ENCODE assay signal across 38 cellular contexts in genomic region chr5:159290741-159291140, GRCh38. TPM values are rescaled to one million over a fixed set of nuclear protein-coding genes. Genes with fewer than 3 reads are reported as not detected.
A peak's percentile ranks its signal among the peaks of the same experiment; 100 is the strongest.
DNase-seq lines count a peak whose midpoint lies in the region; ATAC-seq and TF ChIP-seq lines count a peak whose summit lies in the region.
"Had no signal": no experiment of that assay in that cellular context is flagged by ENCODE, and none has a peak within 500 bp of the region (broad histone marks: within the 10 kb centered on the region; RNA-seq: fewer than 3 reads in every experiment).

No MANE protein-coding gene starts in this region.

- TF ChIP-seq POLR2A in IMR-90 (IDR thresholded peaks at IDR 0.05; ENCODE audit: low read depth, low read length), result no peak
- TF ChIP-seq POLR2A in gastrocnemius medialis (IDR thresholded peaks at IDR 0.05), result no peak

- TF ChIP-seq CTCF in IMR-90 (conservative IDR thresholded peaks at IDR 0.05; ENCODE audit: low read depth, low read length) (no peak), gastrocnemius medialis (IDR thresholded peaks at IDR 0.05 in 4 of 5, conservative IDR thresholded peaks at IDR 0.05 in 1 of 5) (no peak)

- H3K4ac ChIP-seq in IMR-90 (ENCODE audit: low read depth, low read length), result no peak overlapping the region

- H3K27me3 ChIP-seq in IMR-90 (ENCODE audit: control insufficient read depth, insufficient read depth, low read length), result no peaks in the 10 kb centered on the region
- no peaks in the 10 kb centered on the region for H3K27me3 ChIP-seq in gastrocnemius medialis
- H3K27me3 ChIP-seq: esophagus squamous epithelium, gastroesophageal sphincter, MG63, ovary, SJSA1, suprapubic skin, upper lobe of right lung had no signal

- no TSS peak for BruUV-seq in IMR-90 (replicated peaks; lab: Mats Ljungman, UMichigan)

- no peak overlapping the region for H3K9ac ChIP-seq in IMR-90 (ENCODE audit: low read depth, low read length)

- no peak overlapping the region for H3K4me3 ChIP-seq in IMR-90 (ENCODE audit: insufficient read depth, low read depth, low read length)
- no peak overlapping the region for H3K4me3 ChIP-seq in gastrocnemius medialis
- H3K4me3 ChIP-seq: esophagus squamous epithelium, gastroesophageal sphincter, MG63, mucosa of descending colon, ovary, SJSA1, suprapubic skin, upper lobe of right lung had no signal

- no peak overlapping the region for H3K18ac ChIP-seq in IMR-90 (ENCODE audit: low read depth, low read length)

- H3K56ac ChIP-seq in IMR-90 (ENCODE audit: extremely low read depth, insufficient read depth, low read length), result no peak overlapping the region

- no peaks in the 10 kb centered on the region for H3K9me3 Mint-ChIP-seq in activated T-helper 17 cell treated with anti-CD3 and anti-CD28 coated beads, Interleukin-2, amount 50 U/mL, for 72 hours
- H3K9me3 Mint-ChIP-seq: activated naive CD8-positive, alpha-beta T cell treated with anti-CD3 and anti-CD28 coated beads for 36 hours; central memory CD8-positive, alpha-beta T cell; stimulated activated memory B cell treated with anti-CD40 and anti-IgM and Interleukin-4, amounts not matched to agents 10 μg/mL and 1 μg/mL and 100 μg/mL, for 72 hours; T-cell had no signal

- H2AK5ac ChIP-seq in IMR-90 (ENCODE audit: low read depth, low read length), result no peak overlapping the region

- CTCF ChIA-PET in IMR-90 (lab: Yijun Ruan, JAX), result interaction anchor here (1.3 kb wide), 1 partner anchor 27 kb away, joined by 6 read pairs; no protein-coding TSS in a partner anchor

- no peak for TF ChIP-seq RAD21 in IMR-90 (IDR thresholded peaks at IDR 0.05; ENCODE audit: low read length)

- no peaks in the 10 kb centered on the region for H3K27me3 Mint-ChIP-seq in activated T-helper 17 cell treated with anti-CD3 and anti-CD28 coated beads, Interleukin-2, amount 50 U/mL, for 72 hours
- H3K27me3 Mint-ChIP-seq: activated naive CD8-positive, alpha-beta T cell treated with anti-CD3 and anti-CD28 coated beads for 36 hours; central memory CD8-positive, alpha-beta T cell; stimulated activated memory B cell treated with anti-CD40 and anti-IgM and Interleukin-4, amounts not matched to agents 10 μg/mL and 1 μg/mL and 100 μg/mL, for 72 hours had no signal

- peak overlapping the region; percentile 48 for H3K27ac Mint-ChIP-seq in activated T-helper 17 cell treated with anti-CD3 and anti-CD28 coated beads, Interleukin-2, amount 50 U/mL, for 72 hours
- H3K27ac Mint-ChIP-seq: activated CD4-positive, alpha-beta T cell treated with anti-CD3 and anti-CD28 coated beads, Interleukin-2, amount 10 ng/mL, durations not matched to agents 24 days and 14 days; activated naive CD8-positive, alpha-beta T cell treated with anti-CD3 and anti-CD28 coated beads for 36 hours; nephron progenitor cell; stimulated activated memory B cell treated with anti-CD40 and anti-IgM and Interleukin-4, amounts not matched to agents 10 μg/mL and 1 μg/mL and 100 μg/mL, for 72 hours; T-cell had no signal

- no peak overlapping the region for H3K14ac ChIP-seq in IMR-90 (replicated peaks; ENCODE audit: low read depth, low read length)

- H3K9me1 ChIP-seq in IMR-90 (ENCODE audit: insufficient read depth, low read length), result no peaks in the 10 kb centered on the region

- dilution Hi-C loops in IMR-90 (cut with HindIII; ENCODE audit: low sequenced_read_pairs, unreplicated experiment), result no loop called here

- no peak overlapping the region for H2BK20ac ChIP-seq in IMR-90 (ENCODE audit: low read depth, low read length)

- no peak overlapping the region for H3K4me2 ChIP-seq in IMR-90 (ENCODE audit: low read depth, low read length)

- no peak overlapping the region for H3K27ac ChIP-seq in IMR-90 (ENCODE audit: insufficient read depth, low read length)
- H3K27ac ChIP-seq in gastrocnemius medialis, result no peak overlapping the region
- H3K27ac ChIP-seq: esophagus squamous epithelium, gastroesophageal sphincter, ovary, SJSA1, suprapubic skin, upper lobe of right lung, WERI-Rb-1 had no signal

- H3K23ac ChIP-seq in IMR-90 (ENCODE audit: low read depth, low read length), result no peak overlapping the region

- no peak overlapping the region for H2BK5ac ChIP-seq in IMR-90 (ENCODE audit: low read depth, low read length, poor library complexity, severe bottlenecking)

- POLR2A ChIA-PET in IMR-90 (lab: Charles Lee; ENCODE audit: unreplicated experiment), result no interaction called here

- H3K9me3 ChIP-seq in IMR-90 (ENCODE audit: control insufficient read depth, insufficient read depth, low read length), result no peaks in the 10 kb centered on the region
- no peaks in the 10 kb centered on the region for H3K9me3 ChIP-seq in gastrocnemius medialis
- H3K9me3 ChIP-seq: esophagus squamous epithelium, gastroesophageal sphincter, MG63, mucosa of descending colon, ovary, SJSA1, suprapubic skin, upper lobe of right lung had no signal

- DNase-seq in A172 (ENCODE audit: low spot score) (peak; percentile 16), IMR-90 (peak; percentile 19), foreskin melanocyte (peak; percentile 24), kidney glomerular epithelial cell (lab: John Stamatoyannopoulos, UW) (no peak), gastrocnemius medialis (no peak), NCI-H2029 (lab: John Stamatoyannopoulos, UW) (no peak)
- DNase-seq: activated CD4-positive, alpha-beta T cell treated with anti-CD3 and anti-CD28 coated beads, Interleukin-2, amount 10 ng/mL, durations not matched to agents 24 days and 14 days; activated gamma-delta T cell; activated naive CD8-positive, alpha-beta T cell treated with anti-CD3 and anti-CD28 coated beads for 36 hours; activated T-cell treated with anti-CD3 and anti-CD28 coated beads, Interleukin-2, amount 50 U/mL, for 1 hour; aorta; Calu3; DMS79; esophagus squamous epithelium; GOT3; KBM-7; left cardiac atrium; MG63; mucosa of descending colon; NCI-H1105; NCI-H187; NCI-H69; nephron progenitor cell; ovary; T-cell; upper lobe of right lung; WERI-Rb-1 had no signal

- H4K20me1 ChIP-seq in IMR-90 (ENCODE audit: insufficient read depth, low read length), result no peaks in the 10 kb centered on the region

- no peak overlapping the region for H4K91ac ChIP-seq in IMR-90 (ENCODE audit: insufficient read depth, low read depth, low read length)

- H4K5ac ChIP-seq in IMR-90 (ENCODE audit: low read depth, low read length), result no peak overlapping the region

- no peak overlapping the region for H2BK120ac ChIP-seq in IMR-90 (ENCODE audit: low read depth, low read length)

- no peak overlapping the region for H2BK15ac ChIP-seq in IMR-90 (ENCODE audit: low read depth, low read length)

- intact Hi-C loops in IMR-90 (cut with micrococcal nuclease), result no loop called here
- intact Hi-C loops in gastrocnemius medialis (cut with DNase I; ENCODE audit: low total_unique reads), result no loop called here

- no peaks in the 10 kb centered on the region for H3K36me3 Mint-ChIP-seq in activated T-helper 17 cell treated with anti-CD3 and anti-CD28 coated beads, Interleukin-2, amount 50 U/mL, for 72 hours (ENCODE audit: low read depth)

- WGBS in IMR-90 (ENCODE audit: extremely low coverage in 2 of 2, insufficient read length in 1 of 2), 2 experiments, result no CpG with 5 or more reads among the region's 4 CpGs

- no peak overlapping the region for H3K4me3 Mint-ChIP-seq in activated T-helper 17 cell treated with anti-CD3 and anti-CD28 coated beads, Interleukin-2, amount 50 U/mL, for 72 hours
- H3K4me3 Mint-ChIP-seq: activated CD4-positive, alpha-beta T cell treated with anti-CD3 and anti-CD28 coated beads, Interleukin-2, amount 10 ng/mL, durations not matched to agents 24 days and 14 days; activated naive CD8-positive, alpha-beta T cell treated with anti-CD3 and anti-CD28 coated beads for 36 hours; central memory CD8-positive, alpha-beta T cell; nephron progenitor cell; stimulated activated memory B cell treated with anti-CD40 and anti-IgM and Interleukin-4, amounts not matched to agents 10 μg/mL and 1 μg/mL and 100 μg/mL, for 72 hours; T-cell had no signal

- no peaks in the 10 kb centered on the region for H3K4me1 Mint-ChIP-seq in activated T-helper 17 cell treated with anti-CD3 and anti-CD28 coated beads, Interleukin-2, amount 50 U/mL, for 72 hours
- H3K4me1 Mint-ChIP-seq: activated CD4-positive, alpha-beta T cell treated with anti-CD3 and anti-CD28 coated beads, Interleukin-2, amount 10 ng/mL, durations not matched to agents 24 days and 14 days; activated naive CD8-positive, alpha-beta T cell treated with anti-CD3 and anti-CD28 coated beads for 36 hours; central memory CD8-positive, alpha-beta T cell; nephron progenitor cell; stimulated activated memory B cell treated with anti-CD40 and anti-IgM and Interleukin-4, amounts not matched to agents 10 μg/mL and 1 μg/mL and 100 μg/mL, for 72 hours; T-cell had no signal

- no peak overlapping the region for H2AFZ ChIP-seq in IMR-90 (replicated peaks; ENCODE audit: low read length, poor library complexity)

- H3K36me3 ChIP-seq in IMR-90 (ENCODE audit: control insufficient read depth, insufficient read depth, low read length), result no peaks in the 10 kb centered on the region
- no peaks in the 10 kb centered on the region for H3K36me3 ChIP-seq in gastrocnemius medialis
- H3K36me3 ChIP-seq: MG63, ovary, SJSA1, suprapubic skin, WERI-Rb-1 had no signal

- no peaks in the 10 kb centered on the region for H3K4me1 ChIP-seq in IMR-90 (ENCODE audit: control insufficient read depth, insufficient read depth, low read length)
- H3K4me1 ChIP-seq in gastrocnemius medialis, result no peaks in the 10 kb centered on the region
- H3K4me1 ChIP-seq: esophagus squamous epithelium, gastroesophageal sphincter, suprapubic skin, upper lobe of right lung had no signal

- H3K79me1 ChIP-seq in IMR-90 (ENCODE audit: low read depth in 1 of 2, low read length in 2 of 2), result no peaks in the 10 kb centered on the region

- H2AK9ac ChIP-seq in IMR-90 (replicated peaks; ENCODE audit: low read depth, low read length, poor library complexity), result no peak overlapping the region

- in situ Hi-C loops in IMR-90 (cut with MboI; ENCODE audit: low sequenced_read_pairs) (no loop called here), gastrocnemius medialis (cut with MboI; ENCODE audit: low sequenced_read_pairs in 4 of 4) (loop anchor here in 2 of 4 donors (25.0 kb wide), 1 partner anchor 697 kb away; no protein-coding TSS in a partner anchor)

- ATAC-seq in IMR-90 (ENCODE audit: low read depth) (no peak), GM18870 (IDR thresholded peaks at IDR 0.05; ENCODE audit: unreplicated experiment) (no peak), gastrocnemius medialis (no peak)
- ATAC-seq in activated T-helper 17 cell treated with anti-CD3 and anti-CD28 coated beads, Interleukin-2, amount 50 U/mL, for 72 hours (replicated peaks), result no peak
- ATAC-seq: gastroesophageal sphincter; left cardiac atrium; mucosa of descending colon; stimulated activated memory B cell treated with anti-CD40 and anti-IgM and Interleukin-4, amounts not matched to agents 10 μg/mL and 1 μg/mL and 100 μg/mL, for 72 hours; T-cell; upper lobe of right lung had no signal

- H4K8ac ChIP-seq in IMR-90 (ENCODE audit: low read depth in 2 of 2, low read length in 2 of 2), result no peak overlapping the region

RNA-seq across cellular contexts. Expression of gene UBLCP1, which starts 27.7 kb away (rescaled TPM):
- 51.5 and 59.8 TPM in 2 replicates for total RNA-seq in A172 (2014; rRNA removed; shearing (Covaris generic))
- total RNA-seq in IMR-90 (2012; rRNA removed) (11.7 and 23.1 TPM in 2 replicates), gastrocnemius medialis (10 to 100 TPM; 11.1 to 16.0 (median 14.3) TPM)
- 13.0 and 17.5 TPM in 2 replicates for polyA plus RNA-seq in IMR-90 (2012; rRNA removed)
- 1.4 and 5.3 TPM in 2 replicates for polyA plus RNA-seq in IMR-90 (2012; cell fraction: cytosol; rRNA removed)
- polyA plus RNA-seq in IMR-90 (2012; cell fraction: nucleus; rRNA removed; ENCODE audit: low replicate concordance), result 0.42 and 5.4 TPM in 2 replicates
- total RNA-seq in activated T-helper 17 cell treated with anti-CD3 and anti-CD28 coated beads, Interleukin-2, amount 50 U/mL, for 72 hours, result 10 to 100 TPM; 13.4 to 24.7 TPM

RNA-seq across cellular contexts. Expression of gene IL12B, which starts 39.5 kb away (rescaled TPM):
- not detected in 2 replicates for total RNA-seq in A172 (2014; rRNA removed; shearing (Covaris generic))
- total RNA-seq in IMR-90 (2012; rRNA removed) (under 0.01 TPM in 1 of 2 replicates, not detected in the other), gastrocnemius medialis (not detected)
- polyA plus RNA-seq in IMR-90 (2012; rRNA removed), result 0.03 TPM in 1 of 2 replicates, not detected in the other
- not detected in 2 replicates for polyA plus RNA-seq in IMR-90 (2012; cell fraction: cytosol; rRNA removed)
- polyA plus RNA-seq in IMR-90 (2012; cell fraction: nucleus; rRNA removed; ENCODE audit: low replicate concordance), result 0.07 and 0.17 TPM in 2 replicates
- total RNA-seq in activated T-helper 17 cell treated with anti-CD3 and anti-CD28 coated beads, Interleukin-2, amount 50 U/mL, for 72 hours, result not detected
- total RNA-seq: activated CD4-positive, alpha-beta T cell treated with anti-CD3 and anti-CD28 coated beads, Interleukin-2, amount 10 ng/mL, durations not matched to agents 24 days and 14 days; activated naive CD8-positive, alpha-beta T cell treated with anti-CD3 and anti-CD28 coated beads for 36 hours; aorta; Calu3; dermis microvascular lymphatic vessel endothelial cell; esophagus squamous epithelium; gastroesophageal sphincter; HT-29; left cardiac atrium; lung microvascular endothelial cell; mucosa of descending colon; ovary; skeletal muscle tissue; suprapubic skin; T-cell; upper lobe of right lung had no signal
- polyA plus RNA-seq: aorta, ovary had no signal

Comparison
In these comparisons a context has a peak if more than half of its experiments do, and no peak if none do; other contexts are left out.
1. DNase-seq: peak in A172 (single experiment), IMR-90 (single experiment) and foreskin melanocyte (single experiment); none in kidney glomerular epithelial cell (single experiment), gastrocnemius medialis (0 of 2) and NCI-H2029 (single experiment).